Comparison of ENCODE assay signal across 10 cellular contexts in the genomic region with DNA sequence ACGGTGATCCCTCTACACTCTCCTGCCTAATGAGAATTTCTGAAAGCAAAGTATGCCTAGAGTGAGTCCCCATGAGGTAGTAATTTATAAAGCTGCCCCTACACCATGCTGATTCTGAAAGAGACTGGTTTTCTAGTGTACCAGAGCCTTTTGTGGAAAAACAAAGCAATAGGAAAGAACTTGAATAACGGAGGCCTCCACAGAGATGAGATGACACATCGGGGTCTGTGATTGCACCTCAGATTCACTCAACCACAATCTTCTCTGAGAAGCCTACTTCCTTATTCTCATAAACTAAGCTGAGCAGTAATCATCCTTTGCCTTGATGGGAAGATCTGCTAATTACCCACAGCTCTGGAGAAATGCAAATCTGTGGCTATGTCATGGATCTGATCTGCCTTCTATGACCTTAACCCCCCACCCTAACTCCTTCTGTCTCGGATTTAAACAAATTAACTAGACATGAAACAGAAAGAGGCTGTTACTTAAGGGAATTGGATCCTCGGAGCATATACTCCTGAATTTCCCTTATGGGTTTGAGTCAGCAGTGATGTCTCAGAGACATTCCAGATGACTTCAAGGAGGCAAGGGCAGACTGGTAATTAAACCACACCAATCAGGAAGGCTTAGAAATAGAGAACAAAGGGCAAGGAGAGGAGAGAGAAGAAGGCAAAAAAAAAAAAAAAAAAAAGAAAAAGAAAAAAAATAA.
DNase-seq lines count a peak whose midpoint lies in the region; ATAC-seq and TF ChIP-seq lines count a peak whose summit lies in the region.
"Had no signal": no experiment of that assay in that cellular context is flagged by ENCODE, and none has a peak within 500 bp of the region (broad histone marks: within the 10 kb centered on the region; RNA-seq: fewer than 3 reads in every experiment).

No MANE protein-coding gene starts in this region.

- H3K27me3 Mint-ChIP-seq in effector memory CD8-positive, alpha-beta T cell = no peaks in the 10 kb centered on the region

- H3K27ac ChIP-seq in ascending aorta = no peak overlapping the region
- H3K27ac ChIP-seq: BLaER1 had no signal

- no peaks in the 10 kb centered on the region for H3K9me3 ChIP-seq in ascending aorta
- H3K9me3 ChIP-seq: BLaER1 had no signal

- intact Hi-C loops in ascending aorta (cut with DNase I) = no loop called here

- H3K4me1 ChIP-seq in ascending aorta = no peaks in the 10 kb centered on the region
- H3K4me1 ChIP-seq: BLaER1 had no signal

- no peak overlapping the region for H3K4me3 Mint-ChIP-seq in effector memory CD8-positive, alpha-beta T cell
- H3K4me3 Mint-ChIP-seq in stimulated activated effector memory CD8-positive, alpha-beta T cell treated with anti-CD3 and anti-CD28 coated beads, Interleukin-12 subunit alpha, Interleukin-12 subunit beta, amount 100 ng/mL, for 72 hours = no peak overlapping the region

- H3K4me3 ChIP-seq in ascending aorta = no peak overlapping the region
- H3K4me3 ChIP-seq: BLaER1 had no signal

- no peaks in the 10 kb centered on the region for H3K9me3 Mint-ChIP-seq in effector memory CD8-positive, alpha-beta T cell
- no peaks in the 10 kb centered on the region for H3K9me3 Mint-ChIP-seq in stimulated activated effector memory CD8-positive, alpha-beta T cell treated with anti-CD3 and anti-CD28 coated beads, Interleukin-12 subunit alpha, Interleukin-12 subunit beta, amount 100 ng/mL, for 72 hours

- H3K4me1 Mint-ChIP-seq in effector memory CD8-positive, alpha-beta T cell (ENCODE audit: low read depth in 2 of 2) = peaks cover 6 to 14% of the 10 kb centered on the region in 2 donors
- H3K4me1 Mint-ChIP-seq in stimulated activated effector memory CD8-positive, alpha-beta T cell treated with anti-CD3 and anti-CD28 coated beads, Interleukin-12 subunit alpha, Interleukin-12 subunit beta, amount 100 ng/mL, for 72 hours = peaks cover 17% of the 10 kb centered on the region

- no peaks in the 10 kb centered on the region for H3K27me3 ChIP-seq in ascending aorta
- H3K27me3 ChIP-seq: BLaER1 had no signal

- no peaks in the 10 kb centered on the region for H3K36me3 Mint-ChIP-seq in effector memory CD8-positive, alpha-beta T cell (ENCODE audit: insufficient read depth)
- H3K36me3 Mint-ChIP-seq in stimulated activated effector memory CD8-positive, alpha-beta T cell treated with anti-CD3 and anti-CD28 coated beads, Interleukin-12 subunit alpha, Interleukin-12 subunit beta, amount 100 ng/mL, for 72 hours = no peaks in the 10 kb centered on the region

- TF ChIP-seq CTCF in ascending aorta (IDR thresholded peaks at IDR 0.05) = no peak

- DNase-seq in activated T-cell treated with anti-CD3 and anti-CD28 coated beads for 48 hours (ENCODE audit: low read depth) = peak; percentile 14
- no peak for DNase-seq in activated T-cell treated with anti-CD3 and anti-CD28 coated beads, Interleukin-2, amount 50 U/mL, for 1 hour
- peak; percentile 90 for DNase-seq in NCI-H82 treated with DMSO at 0.1 percent for 48 hours (lab: John Stamatoyannopoulos, UW; ENCODE audit: unreplicated experiment)
- no peak for DNase-seq in effector memory CD8-positive, alpha-beta T cell
- DNase-seq in stimulated activated effector memory CD8-positive, alpha-beta T cell treated with anti-CD3 and anti-CD28 coated beads, Interleukin-12 subunit alpha, Interleukin-12 subunit beta, amount 100 ng/mL, for 72 hours (ENCODE audit: low spot score in 2 of 2) = no peak
- DNase-seq in NCI-H146 (lab: John Stamatoyannopoulos, UW) = no peak
- DNase-seq in ascending aorta (ENCODE audit: low spot score in 2 of 2) = no peak
- DNase-seq in NCI-H510A (lab: John Stamatoyannopoulos, UW) = no peak
- DNase-seq: amygdala had no signal

- no peaks in the 10 kb centered on the region for H3K36me3 ChIP-seq in ascending aorta
- H3K36me3 ChIP-seq: BLaER1 had no signal

- H3K27ac Mint-ChIP-seq in effector memory CD8-positive, alpha-beta T cell = peak overlapping the region in 1 of 2 donors; percentile 62
- peak overlapping the region; percentile 56 for H3K27ac Mint-ChIP-seq in stimulated activated effector memory CD8-positive, alpha-beta T cell treated with anti-CD3 and anti-CD28 coated beads, Interleukin-12 subunit alpha, Interleukin-12 subunit beta, amount 100 ng/mL, for 72 hours

- ATAC-seq in effector memory CD8-positive, alpha-beta T cell (replicated peaks) = peak; percentile 63
- peak; percentile 80 for ATAC-seq in stimulated activated effector memory CD8-positive, alpha-beta T cell treated with anti-CD3 and anti-CD28 coated beads, Interleukin-12 subunit alpha, Interleukin-12 subunit beta, amount 100 ng/mL, for 72 hours

Comparison
In these comparisons a context has a peak if more than half of its experiments do, and no peak if none do; other contexts are left out.
1. DNase-seq: peak in activated T-cell treated with anti-CD3 and anti-CD28 coated beads for 48 hours (single experiment) and NCI-H82 treated with DMSO at 0.1 percent for 48 hours (single experiment); none in activated T-cell treated with anti-CD3 and anti-CD28 coated beads, Interleukin-2, amount 50 U/mL, for 1 hour (single experiment), effector memory CD8-positive, alpha-beta T cell (0 of 3), stimulated activated effector memory CD8-positive, alpha-beta T cell treated with anti-CD3 and anti-CD28 coated beads, Interleukin-12 subunit alpha, Interleukin-12 subunit beta, amount 100 ng/mL, for 72 hours (0 of 2), NCI-H146 (single experiment), ascending aorta (0 of 2) and NCI-H510A (single experiment).